In genomic region chr11:130865772-130866114, GRCh38 we compare ENCODE assay signal across 1 cellular context.
TF ChIP-seq lines count a peak whose summit lies in the region.

No MANE protein-coding gene starts in this region.

TF ChIP-seq in HepG2, 621 proteins besides CTCF, POLR2A, EP300 and RAD21 (continued from another document and continues in another):
- TF ChIP-seq ZNF318 (CRISPR knock-in tag; IDR thresholded peaks at IDR 0.05) (no peak), GLI4 (CRISPR knock-in tag; IDR thresholded peaks at IDR 0.05; ENCODE audit: borderline replicate concordance) (no peak), ZFY (CRISPR knock-in tag; IDR thresholded peaks at IDR 0.05) (peak; percentile 46; the same call in 1 of the 2 replicates), ZNF878 (CRISPR knock-in tag; IDR thresholded peaks at IDR 0.05) (peak; percentile 49; the same call in 1 of the 2 replicates), ZFP36 (IDR thresholded peaks at IDR 0.05; ENCODE audit: borderline replicate concordance, low read depth, low read length, partially characterized antibody) (no peak), DPF2 (CRISPR knock-in tag; IDR thresholded peaks at IDR 0.05; ENCODE audit: borderline replicate concordance, low read depth) (no peak), TBX2 (CRISPR knock-in tag; IDR thresholded peaks at IDR 0.05; ENCODE audit: borderline replicate concordance) (peak; percentile 37; the same call in 1 of the 2 replicates), ZNF788 (CRISPR knock-in tag; IDR thresholded peaks at IDR 0.05; ENCODE audit: borderline replicate concordance) (peak; percentile 71; the same call in 1 of the 2 replicates), TFE3 (CRISPR knock-in tag; IDR thresholded peaks at IDR 0.05) (0 out of 2 replicates have a peak, but pooled peaks have one; percentile 38), ARID5B (CRISPR knock-in tag; IDR thresholded peaks at IDR 0.05) (peak; percentile 50), ZNF670 (CRISPR knock-in tag; IDR thresholded peaks at IDR 0.05; ENCODE audit: borderline replicate concordance) (peak; percentile 40; the same call in 1 of the 2 replicates), KDM3A (CRISPR knock-in tag; IDR thresholded peaks at IDR 0.05; ENCODE audit: low read depth) (peak; percentile 47; the same call in 1 of the 2 replicates), NCOA2 (CRISPR knock-in tag; IDR thresholded peaks at IDR 0.05) (peak; percentile 47; the same call in 1 of the 2 replicates), ZMAT3 (CRISPR knock-in tag; conservative IDR thresholded peaks at IDR 0.05) (no peak), SOX13 (IDR thresholded peaks at IDR 0.05) (no peak), SOX13 (CRISPR knock-in tag; conservative IDR thresholded peaks at IDR 0.05 in 1 of 2, IDR thresholded peaks at IDR 0.05 in 1 of 2) (peak in 1 of 2 experiments; percentile 26; a peak in 1 of 4 replicates), ATF2 (CRISPR knock-in tag; IDR thresholded peaks at IDR 0.05) (no peak), RCOR2 (CRISPR knock-in tag; IDR thresholded peaks at IDR 0.05) (no peak), NONO (IDR thresholded peaks at IDR 0.05) (no peak), NONO (CRISPR knock-in tag; conservative IDR thresholded peaks at IDR 0.05) (0 out of 2 replicates have a peak, but pooled peaks have one; percentile 32), ATRX (CRISPR knock-in tag; IDR thresholded peaks at IDR 0.05; ENCODE audit: borderline replicate concordance) (no peak), ZMYM4 (CRISPR knock-in tag; IDR thresholded peaks at IDR 0.05) (peak; percentile 17; the same call in 1 of the 2 replicates), SRSF9 (IDR thresholded peaks at IDR 0.05; ENCODE audit: borderline replicate concordance, insufficient read depth, low read depth, low read length, poor library complexity, severe bottlenecking) (no peak), ZNF292 (CRISPR knock-in tag; IDR thresholded peaks at IDR 0.05; ENCODE audit: borderline replicate concordance, low read depth) (peak; percentile 43; the same call in 1 of the 2 replicates), ADNP (CRISPR knock-in tag; IDR thresholded peaks at IDR 0.05) (no peak), ZNF574 (CRISPR knock-in tag; IDR thresholded peaks at IDR 0.05) (0 out of 2 replicates have a peak, but pooled peaks have one; percentile 33)
- TF ChIP-seq, protein P1, sequence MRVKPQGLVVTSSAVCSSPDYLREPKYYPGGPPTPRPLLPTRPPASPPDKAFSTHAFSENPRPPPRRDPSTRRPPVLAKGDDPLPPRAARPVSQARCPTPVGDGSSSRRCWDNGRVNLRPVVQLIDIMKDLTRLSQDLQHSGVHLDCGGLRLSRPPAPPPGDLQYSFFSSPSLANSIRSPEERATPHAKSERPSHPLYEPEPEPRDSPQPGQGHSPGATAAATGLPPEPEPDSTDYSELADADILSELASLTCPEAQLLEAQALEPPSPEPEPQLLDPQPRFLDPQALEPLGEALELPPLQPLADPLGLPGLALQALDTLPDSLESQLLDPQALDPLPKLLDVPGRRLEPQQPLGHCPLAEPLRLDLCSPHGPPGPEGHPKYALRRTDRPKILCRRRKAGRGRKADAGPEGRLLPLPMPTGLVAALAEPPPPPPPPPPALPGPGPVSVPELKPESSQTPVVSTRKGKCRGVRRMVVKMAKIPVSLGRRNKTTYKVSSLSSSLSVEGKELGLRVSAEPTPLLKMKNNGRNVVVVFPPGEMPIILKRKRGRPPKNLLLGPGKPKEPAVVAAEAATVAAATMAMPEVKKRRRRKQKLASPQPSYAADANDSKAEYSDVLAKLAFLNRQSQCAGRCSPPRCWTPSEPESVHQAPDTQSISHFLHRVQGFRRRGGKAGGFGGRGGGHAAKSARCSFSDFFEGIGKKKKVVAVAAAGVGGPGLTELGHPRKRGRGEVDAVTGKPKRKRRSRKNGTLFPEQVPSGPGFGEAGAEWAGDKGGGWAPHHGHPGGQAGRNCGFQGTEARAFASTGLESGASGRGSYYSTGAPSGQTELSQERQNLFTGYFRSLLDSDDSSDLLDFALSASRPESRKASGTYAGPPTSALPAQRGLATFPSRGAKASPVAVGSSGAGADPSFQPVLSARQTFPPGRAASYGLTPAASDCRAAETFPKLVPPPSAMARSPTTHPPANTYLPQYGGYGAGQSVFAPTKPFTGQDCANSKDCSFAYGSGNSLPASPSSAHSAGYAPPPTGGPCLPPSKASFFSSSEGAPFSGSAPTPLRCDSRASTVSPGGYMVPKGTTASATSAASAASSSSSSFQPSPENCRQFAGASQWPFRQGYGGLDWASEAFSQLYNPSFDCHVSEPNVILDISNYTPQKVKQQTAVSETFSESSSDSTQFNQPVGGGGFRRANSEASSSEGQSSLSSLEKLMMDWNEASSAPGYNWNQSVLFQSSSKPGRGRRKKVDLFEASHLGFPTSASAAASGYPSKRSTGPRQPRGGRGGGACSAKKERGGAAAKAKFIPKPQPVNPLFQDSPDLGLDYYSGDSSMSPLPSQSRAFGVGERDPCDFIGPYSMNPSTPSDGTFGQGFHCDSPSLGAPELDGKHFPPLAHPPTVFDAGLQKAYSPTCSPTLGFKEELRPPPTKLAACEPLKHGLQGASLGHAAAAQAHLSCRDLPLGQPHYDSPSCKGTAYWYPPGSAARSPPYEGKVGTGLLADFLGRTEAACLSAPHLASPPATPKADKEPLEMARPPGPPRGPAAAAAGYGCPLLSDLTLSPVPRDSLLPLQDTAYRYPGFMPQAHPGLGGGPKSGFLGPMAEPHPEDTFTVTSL (CRISPR knock-in tag; IDR thresholded peaks at IDR 0.05; ENCODE audit: borderline replicate concordance): peak; percentile 75; the same call in 1 of the 2 replicates
- TF ChIP-seq, protein P2, sequence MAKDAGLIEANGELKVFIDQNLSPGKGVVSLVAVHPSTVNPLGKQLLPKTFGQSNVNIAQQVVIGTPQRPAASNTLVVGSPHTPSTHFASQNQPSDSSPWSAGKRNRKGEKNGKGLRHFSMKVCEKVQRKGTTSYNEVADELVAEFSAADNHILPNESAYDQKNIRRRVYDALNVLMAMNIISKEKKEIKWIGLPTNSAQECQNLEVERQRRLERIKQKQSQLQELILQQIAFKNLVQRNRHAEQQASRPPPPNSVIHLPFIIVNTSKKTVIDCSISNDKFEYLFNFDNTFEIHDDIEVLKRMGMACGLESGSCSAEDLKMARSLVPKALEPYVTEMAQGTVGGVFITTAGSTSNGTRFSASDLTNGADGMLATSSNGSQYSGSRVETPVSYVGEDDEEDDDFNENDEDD (CRISPR knock-in tag; IDR thresholded peaks at IDR 0.05; ENCODE audit: borderline replicate concordance): no peak
